Comparison of ENCODE assay signal across 16 cellular contexts in genomic region chr2:46825231-46825957, GRCh38.
"Had no signal": no experiment of that assay in that cellular context is flagged by ENCODE, and none has a peak within 500 bp of the region (broad histone marks: within the 10 kb centered on the region; RNA-seq: fewer than 3 reads in every experiment).

No MANE protein-coding gene starts in this region.

- H3K27me3 Mint-ChIP-seq: stimulated activated naive CD8-positive, alpha-beta T cell treated with anti-CD3 and anti-CD28 coated beads, Interleukin-15, amount 100 ng/mL, for 72 hours had no signal

- H3K4me1 Mint-ChIP-seq: central memory CD8-positive, alpha-beta T cell; immature natural killer cell; mesothelial cell of epicardium; stimulated activated naive CD8-positive, alpha-beta T cell treated with anti-CD3 and anti-CD28 coated beads, Interleukin-15, amount 100 ng/mL, for 72 hours had no signal

- H3K9me3 ChIP-seq: body of pancreas, thoracic aorta had no signal

- H3K4me1 ChIP-seq: body of pancreas, spleen had no signal

- H3K36me3 ChIP-seq: spleen, thoracic aorta had no signal

- H3K27ac ChIP-seq: body of pancreas, spleen, thoracic aorta had no signal

- H3K36me3 Mint-ChIP-seq: immature natural killer cell, mesothelial cell of epicardium had no signal

- H3K27me3 ChIP-seq: body of pancreas had no signal

- H3K4me3 Mint-ChIP-seq: activated naive CD8-positive, alpha-beta T cell; central memory CD8-positive, alpha-beta T cell; immature natural killer cell; mesothelial cell of epicardium; stimulated activated naive CD8-positive, alpha-beta T cell treated with anti-CD3 and anti-CD28 coated beads, Interleukin-15, amount 100 ng/mL, for 72 hours; T-helper 2 cell treated with Interferon-gamma antibody and Interleukin-4, amounts not matched to agents 5 μg/mL and 100 μg/mL, for 36 hours had no signal

- H3K9me3 Mint-ChIP-seq: T-helper 2 cell treated with Interferon-gamma antibody and Interleukin-4, amounts not matched to agents 5 μg/mL and 100 μg/mL, for 36 hours had no signal

- ATAC-seq: body of pancreas; sciatic nerve; stimulated activated naive CD8-positive, alpha-beta T cell treated with anti-CD3 and anti-CD28 coated beads, Interleukin-15, amount 100 ng/mL, for 72 hours had no signal

- H3K4me3 ChIP-seq: body of pancreas, spleen, thoracic aorta had no signal

- H3K27ac Mint-ChIP-seq: activated naive CD8-positive, alpha-beta T cell; immature natural killer cell; T-helper 2 cell treated with Interferon-gamma antibody and Interleukin-4, amounts not matched to agents 5 μg/mL and 100 μg/mL, for 36 hours had no signal

- DNase-seq: activated CD4-positive, alpha-beta T cell treated with anti-CD3 and anti-CD28 coated beads, Interleukin-2, amount 50 U/mL, for 4 hours; activated CD4-positive, CD25-positive, alpha-beta regulatory T cell treated with anti-CD3 and anti-CD28 coated beads, Interleukin-2, amount 50 U/mL, for 72 hours; activated gamma-delta T cell treated with Interleukin-2 at 50 U/mL for 16 hours; activated T-cell treated with anti-CD3 and anti-CD28 coated beads, Interleukin-2, amount 50 U/mL, for 1 hour; amniotic stem cell; body of pancreas; effector memory CD4-positive, alpha-beta T cell; immature natural killer cell; spleen; stimulated activated naive CD8-positive, alpha-beta T cell treated with anti-CD3 and anti-CD28 coated beads, Interleukin-15, amount 100 ng/mL, for 72 hours had no signal
